8 cellular contexts compared by ENCODE assay signal in genomic region chr19:5949792-5950305, GRCh38. TPM values are rescaled to one million over a fixed set of nuclear protein-coding genes. Genes with fewer than 3 reads are reported as not detected.
A peak's percentile ranks its signal among the peaks of the same experiment; 100 is the strongest.
DNase-seq lines count a peak whose midpoint lies in the region; ATAC-seq and TF ChIP-seq lines count a peak whose summit lies in the region.

No MANE protein-coding gene starts in this region.

- no peaks in the 10 kb centered on the region for H3K9me3 ChIP-seq in Karpas-422 (ENCODE audit: low read length)
- H3K9me3 ChIP-seq in colonic mucosa, result no peaks in the 10 kb centered on the region
- H3K9me3 ChIP-seq in spleen, result no peaks in the 10 kb centered on the region
- no peaks in the 10 kb centered on the region for H3K9me3 ChIP-seq in neuronal stem cell (replicated peaks in 1 of 2; ENCODE audit: control insufficient read depth in 2 of 2, insufficient read depth in 1 of 2, low read depth in 1 of 2, low read length in 2 of 2)

- H3K4me3 ChIP-seq in Karpas-422 (ENCODE audit: low read length) (no peak overlapping the region), colonic mucosa (no peak overlapping the region), spleen (no peak overlapping the region), coronary artery (no peak overlapping the region), neuronal stem cell (ENCODE audit: low read length in 2 of 2) (no peak overlapping the region)

- H2AK5ac ChIP-seq in neuronal stem cell (ENCODE audit: low read depth, low read length), result no peak overlapping the region

- no peak overlapping the region for H2BK15ac ChIP-seq in neuronal stem cell (ENCODE audit: low read length)

- TF ChIP-seq CTCF in colonic mucosa (IDR thresholded peaks at IDR 0.05), result no peak
- TF ChIP-seq CTCF in spleen (IDR thresholded peaks at IDR 0.05 in 8 of 11, conservative IDR thresholded peaks at IDR 0.05 in 3 of 11), result no peak
- no peak for TF ChIP-seq CTCF in coronary artery (IDR thresholded peaks at IDR 0.05)

- H3K14ac ChIP-seq in neuronal stem cell (ENCODE audit: low read length), result no peak overlapping the region

- H4K91ac ChIP-seq in neuronal stem cell (ENCODE audit: low read depth, low read length, poor library complexity), result no peak overlapping the region

- H3K18ac ChIP-seq in neuronal stem cell (ENCODE audit: low read length), result no peak overlapping the region

- H3K23ac ChIP-seq in neuronal stem cell (ENCODE audit: low read depth, low read length, poor library complexity), result no peak overlapping the region

- no peak overlapping the region for H2BK12ac ChIP-seq in neuronal stem cell (ENCODE audit: low read length)

- H2AFZ ChIP-seq in Karpas-422 (ENCODE audit: low read length), result no peak overlapping the region
- H2AFZ ChIP-seq in neuronal stem cell (ENCODE audit: low read length), result no peak overlapping the region

- no peak overlapping the region for H4K8ac ChIP-seq in neuronal stem cell (ENCODE audit: low read depth, low read length)

- H4K20me1 ChIP-seq in Karpas-422 (ENCODE audit: insufficient read depth, low read depth, low read length), result peaks cover 64% of the 10 kb centered on the region

- peaks cover 99% of the 10 kb centered on the region for H3K79me2 ChIP-seq in Karpas-422 (ENCODE audit: low read length)

- no peak overlapping the region for H2BK5ac ChIP-seq in neuronal stem cell (ENCODE audit: low read length)

- no peak for TF ChIP-seq POLR2A in spleen (IDR thresholded peaks at IDR 0.05)

- H3K9ac ChIP-seq in Karpas-422 (ENCODE audit: low read length) (no peak overlapping the region), colonic mucosa (ENCODE audit: low read depth in 2 of 2, low read length in 2 of 2) (no peak overlapping the region), neuronal stem cell (ENCODE audit: low read depth, low read length, poor library complexity) (no peak overlapping the region)

- no peak overlapping the region for H3K4me2 ChIP-seq in Karpas-422 (ENCODE audit: low read depth, low read length, poor library complexity, severe bottlenecking)
- no peak overlapping the region for H3K4me2 ChIP-seq in neuronal stem cell (ENCODE audit: insufficient read depth, low read length, poor library complexity, severe bottlenecking)

- H3K27ac ChIP-seq in Karpas-422 (ENCODE audit: low read length) (peak overlapping the region; percentile 33; the same call in 1 of the 2 replicates), colonic mucosa (peak overlapping the region; percentile 34), spleen (peak overlapping the region in 7 of 8 donors; percentile 9 to 87 (median 72)), coronary artery (no peak overlapping the region), neuronal stem cell (replicated peaks; ENCODE audit: low read length) (no peak overlapping the region)

- 51 to 77% (median 70%) methylated on average over 13 of the region's 13 CpGs for WGBS in spleen, 5 donors
- no CpG with 5 or more reads among the region's 13 CpGs for WGBS in neuronal stem cell (ENCODE audit: extremely low coverage in 2 of 2, insufficient read length in 2 of 2, insufficient replicate concordance in 1 of 2), 2 donors

- H3K4me1 ChIP-seq in Karpas-422 (ENCODE audit: low read length) (peaks cover 60% of the 10 kb centered on the region), colonic mucosa (peaks cover 11% of the 10 kb centered on the region), spleen (peaks cover 60 to 96% (median 87%) of the 10 kb centered on the region in 6 donors), neuronal stem cell (ENCODE audit: control insufficient read depth in 2 of 2, insufficient read depth in 1 of 2, low read depth in 1 of 2, low read length in 2 of 2) (peaks cover 37 to 43% of the 10 kb centered on the region in 2 donors)

- no peak for ATAC-seq in HG02678 (IDR thresholded peaks at IDR 0.05; ENCODE audit: unreplicated experiment)

- H3K36me3 ChIP-seq in Karpas-422 (ENCODE audit: insufficient read depth, low read length), result peaks cover 12% of the 10 kb centered on the region
- H3K36me3 ChIP-seq in colonic mucosa, result no peaks in the 10 kb centered on the region
- H3K36me3 ChIP-seq in spleen, result peaks cover 0 to 45% (median 0%) of the 10 kb centered on the region in 6 donors
- peaks cover 0 to 49% of the 10 kb centered on the region in 2 donors for H3K36me3 ChIP-seq in neuronal stem cell (replicated peaks in 1 of 2; ENCODE audit: control insufficient read depth in 2 of 2, insufficient read depth in 2 of 2, low read length in 2 of 2)

- no peak overlapping the region for H2BK120ac ChIP-seq in neuronal stem cell (ENCODE audit: low read depth, low read length)

- H3K27me3 ChIP-seq in Karpas-422 (ENCODE audit: low read length) (no peaks in the 10 kb centered on the region), colonic mucosa (no peaks in the 10 kb centered on the region), spleen (replicated peaks in 1 of 7) (no peaks in the 10 kb centered on the region), neuronal stem cell (ENCODE audit: control insufficient read depth in 3 of 3, insufficient read depth in 3 of 3, low read depth in 1 of 3, low read length in 3 of 3) (no peaks in the 10 kb centered on the region)

- H3K4ac ChIP-seq in neuronal stem cell (ENCODE audit: low read length), result no peak overlapping the region

- intact Hi-C loops in colonic mucosa (cut with DNase I), result no loop called here
- intact Hi-C loops in spleen (cut with DNase I; ENCODE audit: low total_unique reads), result no loop called here

- DNase-seq in Karpas-422 (no peak), T-helper 9 cell (peak; percentile 11), colonic mucosa (no peak), spleen (no peak), NCI-H1048 (lab: John Stamatoyannopoulos, UW) (no peak), coronary artery (ENCODE audit: low spot score) (no peak), neuronal stem cell (ENCODE audit: low spot score) (no peak)

- H3K79me1 ChIP-seq in neuronal stem cell (ENCODE audit: low read depth, low read length), result peaks cover 20% of the 10 kb centered on the region

- no peaks in the 10 kb centered on the region for H3K9me2 ChIP-seq in Karpas-422 (replicated peaks; ENCODE audit: insufficient read depth, low read length)

RNA-seq across cellular contexts. Expression of gene RANBP3, which starts 28.1 kb away (rescaled TPM):
- total RNA-seq in Karpas-422 (2014; rRNA removed; shearing (Covaris generic); ENCODE audit: low replicate concordance), result 34.0 and 44.8 TPM in 2 replicates
- total RNA-seq in colonic mucosa (10 to 100 TPM; 52.1 to 62.7 TPM), spleen (10 to 100 TPM; 68.5 to 92.9 (median 71.2) TPM)
- polyA plus RNA-seq in spleen, result 10 to 100 TPM; 27.5 to 44.3 (median 30.2) TPM
- polyA plus RNA-seq in neuronal stem cell (2013, experiment 1 of 2), result 112 TPM
- polyA plus RNA-seq in neuronal stem cell (2013, experiment 2 of 2), result 111 TPM

RNA-seq across cellular contexts. Expression of gene CAPS, which starts 35.8 kb away (rescaled TPM):
- total RNA-seq in Karpas-422 (2014; rRNA removed; shearing (Covaris generic); ENCODE audit: low replicate concordance), result 3.8 and 17.8 TPM in 2 replicates
- total RNA-seq in colonic mucosa, result 10 to 100 TPM in 1 of 2 donors, 1 to 10 TPM in 1; 9.3 to 15.0 TPM
- 10 to 100 TPM; 14.7 to 20.7 (median 17.6) TPM for total RNA-seq in spleen
- 10 to 100 TPM; 23.7 to 61.8 (median 51.3) TPM for polyA plus RNA-seq in spleen
- polyA plus RNA-seq in neuronal stem cell (2013, experiment 1 of 2), result 3.0 TPM
- polyA plus RNA-seq in neuronal stem cell (2013, experiment 2 of 2), result 3.0 TPM

RNA-seq across cellular contexts. Expression of gene VMAC, which starts 45.2 kb away (rescaled TPM):
- total RNA-seq in Karpas-422 (2014; rRNA removed; shearing (Covaris generic); ENCODE audit: low replicate concordance), result 8.9 and 19.8 TPM in 2 replicates
- total RNA-seq in colonic mucosa, result 1 to 10 TPM; 4.0 to 4.7 TPM
- total RNA-seq in spleen, result 10 to 100 TPM in 6 of 7 donors, 1 to 10 TPM in 1; 8.5 to 15.9 (median 12.5) TPM
- 1 to 10 TPM; 2.1 to 9.6 (median 3.3) TPM for polyA plus RNA-seq in spleen
- 2.7 TPM for polyA plus RNA-seq in neuronal stem cell (2013, experiment 1 of 2)
- 2.4 TPM for polyA plus RNA-seq in neuronal stem cell (2013, experiment 2 of 2)

RNA-seq across cellular contexts. Expression of gene NDUFA11, which starts 46.3 kb away (rescaled TPM):
- total RNA-seq in Karpas-422 (2014; rRNA removed; shearing (Covaris generic); ENCODE audit: low replicate concordance), result 217 and 384 TPM in 2 replicates
- total RNA-seq in colonic mucosa, result 100 to 1,000 TPM; 188 to 228 TPM
- total RNA-seq in spleen, result 100 to 1,000 TPM in 6 of 7 donors, 10 to 100 TPM in 1; 83.8 to 156 (median 116) TPM
- polyA plus RNA-seq in spleen, result 100 to 1,000 TPM; 252 to 377 (median 345) TPM
- 244 TPM for polyA plus RNA-seq in neuronal stem cell (2013, experiment 1 of 2)
- polyA plus RNA-seq in neuronal stem cell (2013, experiment 2 of 2), result 235 TPM

Comparison
In these comparisons a context has a peak if more than half of its experiments do, and no peak if none do; other contexts are left out.
1. H3K27ac ChIP-seq: peak in Karpas-422 (single experiment), colonic mucosa (single experiment) and spleen (7 of 8); none in coronary artery (0 of 2) and neuronal stem cell (single experiment).